13 cellular contexts compared by ENCODE assay signal in genomic region chr2:10161206-10161931, GRCh38. TPM values are rescaled to one million over a fixed set of nuclear protein-coding genes. Genes with fewer than 3 reads are reported as not detected.
DNase-seq lines count a peak whose midpoint lies in the region; ATAC-seq and TF ChIP-seq lines count a peak whose summit lies in the region.
"Had no signal": no experiment of that assay in that cellular context is flagged by ENCODE, and none has a peak within 500 bp of the region (broad histone marks: within the 10 kb centered on the region; RNA-seq: fewer than 3 reads in every experiment).

No MANE protein-coding gene starts in this region.

- H3K23ac ChIP-seq in IMR-90 (ENCODE audit: low read depth, low read length): no peak overlapping the region

- H3K9ac ChIP-seq in IMR-90 (ENCODE audit: low read depth, low read length): no peak overlapping the region

- BruUV-seq in IMR-90 (replicated peaks; lab: Mats Ljungman, UMichigan): no TSS peak

- no peaks in the 10 kb centered on the region for H4K20me1 ChIP-seq in IMR-90 (ENCODE audit: insufficient read depth, low read length)

- dilution Hi-C loops in IMR-90 (cut with HindIII; ENCODE audit: low sequenced_read_pairs, unreplicated experiment): no loop called here

- H3K4ac ChIP-seq in IMR-90 (ENCODE audit: low read depth, low read length): no peak overlapping the region

- no peak overlapping the region for H2BK20ac ChIP-seq in IMR-90 (ENCODE audit: low read depth, low read length)

- H2AFZ ChIP-seq in IMR-90 (replicated peaks; ENCODE audit: low read length, poor library complexity): no peak overlapping the region

- no peak overlapping the region for H2BK15ac ChIP-seq in IMR-90 (ENCODE audit: low read depth, low read length)

- no peak overlapping the region for H3K18ac ChIP-seq in IMR-90 (ENCODE audit: low read depth, low read length)

- H4K91ac ChIP-seq in IMR-90 (ENCODE audit: insufficient read depth, low read depth, low read length): no peak overlapping the region

- H3K27ac ChIP-seq in IMR-90 (ENCODE audit: insufficient read depth, low read length): no peak overlapping the region
- H3K27ac ChIP-seq: ovary had no signal

- TF ChIP-seq CTCF in IMR-90 (conservative IDR thresholded peaks at IDR 0.05; ENCODE audit: low read depth, low read length) (no peak), choroid plexus epithelial cell (conservative IDR thresholded peaks at IDR 0.05; ENCODE audit: low read depth, low read length) (no peak)

- in situ Hi-C loops in IMR-90 (cut with MboI; ENCODE audit: low sequenced_read_pairs): no loop called here

- POLR2A ChIA-PET in IMR-90 (lab: Charles Lee; ENCODE audit: unreplicated experiment): no interaction called here

- no peak overlapping the region for H3K4me2 ChIP-seq in IMR-90 (ENCODE audit: low read depth, low read length)

- no peaks in the 10 kb centered on the region for H3K9me1 ChIP-seq in IMR-90 (ENCODE audit: insufficient read depth, low read length)

- no peak overlapping the region for H4K8ac ChIP-seq in IMR-90 (ENCODE audit: low read depth in 2 of 2, low read length in 2 of 2)

- H3K4me3 ChIP-seq in IMR-90 (ENCODE audit: insufficient read depth, low read depth, low read length) (no peak overlapping the region), choroid plexus epithelial cell (ENCODE audit: low read depth, low read length) (no peak overlapping the region)
- H3K4me3 ChIP-seq: ovary had no signal

- no peak overlapping the region for H2AK9ac ChIP-seq in IMR-90 (replicated peaks; ENCODE audit: low read depth, low read length, poor library complexity)

- no peak for ATAC-seq in IMR-90 (ENCODE audit: low read depth)
- no peak for ATAC-seq in HG03025 (IDR thresholded peaks at IDR 0.05; ENCODE audit: low FRiP score, unreplicated experiment)
- ATAC-seq in HG02970 (IDR thresholded peaks at IDR 0.05; ENCODE audit: low FRiP score, unreplicated experiment): no peak
- ATAC-seq: left lobe of liver had no signal

- H3K27me3 ChIP-seq in IMR-90 (ENCODE audit: control insufficient read depth, insufficient read depth, low read length): no peaks in the 10 kb centered on the region
- H3K27me3 ChIP-seq: ovary had no signal

- no peak overlapping the region for H3K56ac ChIP-seq in IMR-90 (ENCODE audit: extremely low read depth, insufficient read depth, low read length)

- H2AK5ac ChIP-seq in IMR-90 (ENCODE audit: low read depth, low read length): no peak overlapping the region

- WGBS in IMR-90 (ENCODE audit: extremely low coverage in 2 of 2, insufficient read length in 1 of 2), 2 experiments: 76% methylated on average over 4 of the region's 12 CpGs; no CpG with 5 or more reads in 1 of the 2 experiments

- H3K9me3 ChIP-seq in IMR-90 (ENCODE audit: control insufficient read depth, insufficient read depth, low read length): no peaks in the 10 kb centered on the region
- H3K9me3 ChIP-seq: ovary had no signal

- intact Hi-C loops in IMR-90 (cut with micrococcal nuclease): no loop called here

- no peak for TF ChIP-seq POLR2A in IMR-90 (IDR thresholded peaks at IDR 0.05; ENCODE audit: low read depth, low read length)

- no peak overlapping the region for H2BK5ac ChIP-seq in IMR-90 (ENCODE audit: low read depth, low read length, poor library complexity, severe bottlenecking)

- H3K4me1 ChIP-seq in IMR-90 (ENCODE audit: control insufficient read depth, insufficient read depth, low read length): no peaks in the 10 kb centered on the region

- CTCF ChIA-PET in IMR-90 (lab: Yijun Ruan, JAX): no interaction called here

- DNase-seq in ELR (ENCODE audit: low read depth): peak; percentile 55
- peak; percentile 35 for DNase-seq in IMR-90
- DNase-seq in choroid plexus epithelial cell (ENCODE audit: low read depth): peak; percentile 14
- DNase-seq in lung microvascular endothelial cell (ENCODE audit: low read depth in 2 of 2): peak; percentile 86 to 93
- DNase-seq in cerebellar cortex (ENCODE audit: low spot score): no peak
- DNase-seq in NCI-H1092 treated with DMSO at 0.1 percent for 48 hours (lab: John Stamatoyannopoulos, UW): no peak
- DNase-seq: activated gamma-delta T cell, aorta, NCI-H1048, ovary had no signal

- H3K14ac ChIP-seq in IMR-90 (replicated peaks; ENCODE audit: low read depth, low read length): no peak overlapping the region

- H3K79me1 ChIP-seq in IMR-90 (ENCODE audit: low read depth in 1 of 2, low read length in 2 of 2): no peaks in the 10 kb centered on the region

- TF ChIP-seq RAD21 in IMR-90 (IDR thresholded peaks at IDR 0.05; ENCODE audit: low read length): no peak

- H3K36me3 ChIP-seq in IMR-90 (ENCODE audit: control insufficient read depth, insufficient read depth, low read length): no peaks in the 10 kb centered on the region
- H3K36me3 ChIP-seq: ovary had no signal

- H2BK120ac ChIP-seq in IMR-90 (ENCODE audit: low read depth, low read length): no peak overlapping the region

- no peak overlapping the region for H4K5ac ChIP-seq in IMR-90 (ENCODE audit: low read depth, low read length)

TF ChIP-seq in IMR-90, 13 proteins besides CTCF, POLR2A, EP300 and RAD21:
- TF ChIP-seq CHD1 (IDR thresholded peaks at IDR 0.05; ENCODE audit: low read depth, low read length) (no peak), MXI1 (IDR thresholded peaks at IDR 0.05; ENCODE audit: borderline replicate concordance, low read depth, low read length) (no peak), CEBPB (IDR thresholded peaks at IDR 0.05; ENCODE audit: low read depth, low read length) (no peak), MAFK (IDR thresholded peaks at IDR 0.05; ENCODE audit: low read depth, low read length) (no peak), NFE2L2 (IDR thresholded peaks at IDR 0.05; ENCODE audit: low read depth, low read length) (no peak), MAZ (IDR thresholded peaks at IDR 0.05; ENCODE audit: borderline replicate concordance, low read depth, low read length) (no peak), RFX5 (IDR thresholded peaks at IDR 0.05; ENCODE audit: low read depth, low read length) (no peak)

RNA-seq across cellular contexts. Expression of gene RRM2, which starts 38.8 kb away (rescaled TPM):
- 53.6 and 75.5 TPM in 2 replicates for total RNA-seq in IMR-90 (2012; rRNA removed)
- 68.5 and 112 TPM in 2 replicates for polyA plus RNA-seq in IMR-90 (2012; rRNA removed)
- polyA plus RNA-seq in IMR-90 (2012; cell fraction: cytosol; rRNA removed): 34.6 and 66.1 TPM in 2 replicates
- polyA plus RNA-seq in IMR-90 (2012; cell fraction: nucleus; rRNA removed; ENCODE audit: low replicate concordance): 18.3 and 62.2 TPM in 2 replicates
- total RNA-seq in lung microvascular endothelial cell: 5.6 and 16.1 TPM in 2 replicates

Comparison
In these comparisons a context has a peak if more than half of its experiments do, and no peak if none do; other contexts are left out.
1. DNase-seq: peak in ELR (single experiment), IMR-90 (single experiment), choroid plexus epithelial cell (single experiment) and lung microvascular endothelial cell (2 of 2); none in cerebellar cortex (single experiment) and NCI-H1092 treated with DMSO at 0.1 percent for 48 hours (single experiment).